Comparison of ENCODE assay signal across 2 cellular contexts in genomic region chr10:95648138-95648537, GRCh38.
TF ChIP-seq lines count a peak whose summit lies in the region.

No MANE protein-coding gene starts in this region.

TF ChIP-seq in HepG2, 621 proteins besides CTCF, POLR2A, EP300 and RAD21:
- TF ChIP-seq ZNF30 (CRISPR knock-in tag; IDR thresholded peaks at IDR 0.05) (no peak), CREB1 (IDR thresholded peaks at IDR 0.05) (peak; percentile 65), CREB1 (CRISPR knock-in tag; IDR thresholded peaks at IDR 0.05) (no peak), RBFOX2 (IDR thresholded peaks at IDR 0.05; ENCODE audit: low read depth, low read length) (0 out of 2 replicates have a peak, but pooled peaks have one; percentile 5)

TF ChIP-seq in HEK293, 187 proteins besides CTCF, POLR2A, EP300 and RAD21:
- TF ChIP-seq ZNF837 (tag by site-specific recombination; IDR thresholded peaks at IDR 0.05), result no peak
- peak; percentile 97 for TF ChIP-seq ZNF513 (tag by site-specific recombination; IDR thresholded peaks at IDR 0.05)
